1 cellular context compared by ENCODE assay signal in the genomic region with DNA sequence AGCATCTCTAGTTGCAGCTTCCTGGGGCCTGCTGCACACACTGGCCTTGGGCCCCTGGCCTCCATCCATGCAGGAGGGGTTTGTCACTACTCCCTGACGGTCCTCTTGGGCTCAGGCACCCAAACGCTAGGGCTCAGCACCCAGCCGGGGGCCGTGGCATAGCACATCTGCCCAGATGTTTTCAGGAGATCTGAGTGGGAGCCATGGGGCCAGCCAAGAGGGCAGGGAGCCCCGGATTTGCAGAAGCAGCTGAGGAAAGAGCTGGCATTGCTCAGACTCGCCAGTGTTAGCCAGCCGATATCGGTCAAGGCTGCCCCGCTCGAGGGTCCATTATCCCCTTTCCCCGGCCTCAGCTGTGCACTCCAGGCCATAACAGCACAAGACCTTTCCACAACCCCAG.
TF ChIP-seq lines count a peak whose summit lies in the region.

No MANE protein-coding gene starts in this region.

TF ChIP-seq in GM23338, 12 proteins besides CTCF, POLR2A, EP300 and RAD21:
- TF ChIP-seq JUNB (IDR thresholded peaks at IDR 0.05; ENCODE audit: unreplicated experiment), result no peak
- no peak for TF ChIP-seq NANOG (IDR thresholded peaks at IDR 0.05; ENCODE audit: borderline replicate concordance)
- no peak for TF ChIP-seq STAT1 (IDR thresholded peaks at IDR 0.05; ENCODE audit: unreplicated experiment)
- no peak for TF ChIP-seq EZH2 (IDR thresholded peaks at IDR 0.05; ENCODE audit: low read depth, unreplicated experiment)
- no peak for TF ChIP-seq POLR2AphosphoS5 (IDR thresholded peaks at IDR 0.05; ENCODE audit: low read depth)
- TF ChIP-seq, protein P1, sequence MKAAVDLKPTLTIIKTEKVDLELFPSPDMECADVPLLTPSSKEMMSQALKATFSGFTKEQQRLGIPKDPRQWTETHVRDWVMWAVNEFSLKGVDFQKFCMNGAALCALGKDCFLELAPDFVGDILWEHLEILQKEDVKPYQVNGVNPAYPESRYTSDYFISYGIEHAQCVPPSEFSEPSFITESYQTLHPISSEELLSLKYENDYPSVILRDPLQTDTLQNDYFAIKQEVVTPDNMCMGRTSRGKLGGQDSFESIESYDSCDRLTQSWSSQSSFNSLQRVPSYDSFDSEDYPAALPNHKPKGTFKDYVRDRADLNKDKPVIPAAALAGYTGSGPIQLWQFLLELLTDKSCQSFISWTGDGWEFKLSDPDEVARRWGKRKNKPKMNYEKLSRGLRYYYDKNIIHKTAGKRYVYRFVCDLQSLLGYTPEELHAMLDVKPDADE (IDR thresholded peaks at IDR 0.05), result no peak
- no peak for TF ChIP-seq CREB1 (CRISPR knock-in tag; IDR thresholded peaks at IDR 0.05; ENCODE audit: low read depth)
- no peak for TF ChIP-seq ZNF331 (CRISPR knock-in tag; IDR thresholded peaks at IDR 0.05; ENCODE audit: low read depth)
- TF ChIP-seq, protein P2, sequence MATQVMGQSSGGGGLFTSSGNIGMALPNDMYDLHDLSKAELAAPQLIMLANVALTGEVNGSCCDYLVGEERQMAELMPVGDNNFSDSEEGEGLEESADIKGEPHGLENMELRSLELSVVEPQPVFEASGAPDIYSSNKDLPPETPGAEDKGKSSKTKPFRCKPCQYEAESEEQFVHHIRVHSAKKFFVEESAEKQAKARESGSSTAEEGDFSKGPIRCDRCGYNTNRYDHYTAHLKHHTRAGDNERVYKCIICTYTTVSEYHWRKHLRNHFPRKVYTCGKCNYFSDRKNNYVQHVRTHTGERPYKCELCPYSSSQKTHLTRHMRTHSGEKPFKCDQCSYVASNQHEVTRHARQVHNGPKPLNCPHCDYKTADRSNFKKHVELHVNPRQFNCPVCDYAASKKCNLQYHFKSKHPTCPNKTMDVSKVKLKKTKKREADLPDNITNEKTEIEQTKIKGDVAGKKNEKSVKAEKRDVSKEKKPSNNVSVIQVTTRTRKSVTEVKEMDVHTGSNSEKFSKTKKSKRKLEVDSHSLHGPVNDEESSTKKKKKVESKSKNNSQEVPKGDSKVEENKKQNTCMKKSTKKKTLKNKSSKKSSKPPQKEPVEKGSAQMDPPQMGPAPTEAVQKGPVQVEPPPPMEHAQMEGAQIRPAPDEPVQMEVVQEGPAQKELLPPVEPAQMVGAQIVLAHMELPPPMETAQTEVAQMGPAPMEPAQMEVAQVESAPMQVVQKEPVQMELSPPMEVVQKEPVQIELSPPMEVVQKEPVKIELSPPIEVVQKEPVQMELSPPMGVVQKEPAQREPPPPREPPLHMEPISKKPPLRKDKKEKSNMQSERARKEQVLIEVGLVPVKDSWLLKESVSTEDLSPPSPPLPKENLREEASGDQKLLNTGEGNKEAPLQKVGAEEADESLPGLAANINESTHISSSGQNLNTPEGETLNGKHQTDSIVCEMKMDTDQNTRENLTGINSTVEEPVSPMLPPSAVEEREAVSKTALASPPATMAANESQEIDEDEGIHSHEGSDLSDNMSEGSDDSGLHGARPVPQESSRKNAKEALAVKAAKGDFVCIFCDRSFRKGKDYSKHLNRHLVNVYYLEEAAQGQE (IDR thresholded peaks at IDR 0.05; ENCODE audit: unreplicated experiment), result no peak
TF ChIP-seq in GM23338: peak in this region for 0.
